Comparison of ENCODE assay signal across 9 cellular contexts in the genomic region with DNA sequence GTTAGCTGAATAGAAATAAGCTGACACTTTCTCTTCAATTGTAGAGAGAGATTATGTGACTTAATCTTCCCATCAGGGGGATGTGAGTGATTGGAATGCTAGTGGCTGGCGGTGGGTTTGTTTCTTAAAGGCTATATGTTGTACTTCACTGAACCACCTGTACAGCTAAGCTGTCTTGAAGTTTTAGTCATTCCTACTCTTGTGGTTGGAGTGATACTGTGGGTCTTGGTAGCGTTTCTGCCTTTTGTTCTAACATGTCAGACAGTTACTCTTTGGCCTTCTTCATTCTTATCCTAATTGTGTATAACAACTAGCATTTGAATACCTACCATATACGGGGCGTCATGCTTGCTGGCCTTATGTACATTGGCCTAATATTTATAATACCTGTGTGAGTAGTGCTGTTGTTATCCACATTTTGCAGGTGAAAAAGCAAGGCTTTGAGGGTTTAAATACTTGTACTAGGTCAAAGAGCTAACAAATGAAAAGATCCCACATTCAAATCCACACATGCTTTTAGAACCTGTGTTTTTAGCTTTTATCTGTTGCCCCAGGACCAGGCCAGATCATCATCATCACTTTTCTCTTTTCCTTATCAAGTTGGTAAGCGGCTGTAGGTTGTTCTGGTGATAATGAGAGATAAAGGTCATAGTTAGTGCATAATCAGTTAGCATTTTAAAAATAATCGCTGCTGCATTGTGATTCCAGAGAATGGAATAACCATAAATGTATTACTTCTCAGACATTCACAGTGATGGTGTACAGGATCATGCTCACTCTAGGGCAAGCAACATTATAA. TPM values are rescaled to one million over a fixed set of nuclear protein-coding genes. Genes with fewer than 3 reads are reported as not detected.
DNase-seq lines count a peak whose midpoint lies in the region; ATAC-seq and TF ChIP-seq lines count a peak whose summit lies in the region.
"Had no signal": no experiment of that assay in that cellular context is flagged by ENCODE, and none has a peak within 500 bp of the region (broad histone marks: within the 10 kb centered on the region; RNA-seq: fewer than 3 reads in every experiment).

No MANE protein-coding gene starts in this region.

- no peak overlapping the region for H3K9ac ChIP-seq in smooth muscle cell (ENCODE audit: low read depth)

- no peak overlapping the region for H3K4me3 ChIP-seq in smooth muscle cell
- H3K4me3 ChIP-seq: ovary had no signal

- no peaks in the 10 kb centered on the region for H3K9me3 Mint-ChIP-seq in activated naive CD4-positive, alpha-beta T cell treated with anti-CD3 and anti-CD28 coated beads for 36 hours

- H3K9me3 ChIP-seq in smooth muscle cell (replicated peaks; ENCODE audit: low read depth) = no peaks in the 10 kb centered on the region
- H3K9me3 ChIP-seq: ovary had no signal

- H3K4me2 ChIP-seq in smooth muscle cell = no peak overlapping the region

- peak overlapping the region; percentile 65 for H3K27ac ChIP-seq in smooth muscle cell (ENCODE audit: low read depth)
- H3K27ac ChIP-seq: ovary had no signal

- no peaks in the 10 kb centered on the region for H3K27me3 ChIP-seq in smooth muscle cell (ENCODE audit: low read depth)
- H3K27me3 ChIP-seq: ovary had no signal

- H3K27ac Mint-ChIP-seq in activated naive CD4-positive, alpha-beta T cell treated with anti-CD3 and anti-CD28 coated beads for 36 hours = no peak overlapping the region

- TF ChIP-seq CTCF in smooth muscle cell (IDR thresholded peaks at IDR 0.05; ENCODE audit: borderline replicate concordance, insufficient read depth, poor library complexity, severe bottlenecking) = no peak

- 71% methylated on average over 6 of the region's 6 CpGs for WGBS in smooth muscle cell (ENCODE audit: low lambda C conversion rate)

- H3K4me3 Mint-ChIP-seq in activated naive CD4-positive, alpha-beta T cell treated with anti-CD3 and anti-CD28 coated beads for 36 hours = no peak overlapping the region

- H3K27me3 Mint-ChIP-seq in activated naive CD4-positive, alpha-beta T cell treated with anti-CD3 and anti-CD28 coated beads for 36 hours (ENCODE audit: low read depth) = no peaks in the 10 kb centered on the region

- peaks cover 56% of the 10 kb centered on the region for H4K20me1 ChIP-seq in smooth muscle cell (ENCODE audit: low read depth)

- CTCF ChIA-PET in activated naive CD4-positive, alpha-beta T cell treated with anti-CD3 and anti-CD28 coated beads for 36 hours (lab: Charles Lee) = interaction anchor here (0.6 to 2.7 kb wide), 4 partner anchors 10 to 134 kb away, joined by 3 to 13 read pairs (median 5); no protein-coding TSS in a partner anchor

- ATAC-seq in GM21723 (IDR thresholded peaks at IDR 0.05; ENCODE audit: unreplicated experiment) = peak; percentile 99
- peak; percentile 95 for ATAC-seq in HG03378 (IDR thresholded peaks at IDR 0.05; ENCODE audit: unreplicated experiment)

- peaks cover 3% of the 10 kb centered on the region for H3F3A ChIP-seq in smooth muscle cell (ENCODE audit: low read depth)

- peaks cover 54% of the 10 kb centered on the region for H3K4me1 Mint-ChIP-seq in activated naive CD4-positive, alpha-beta T cell treated with anti-CD3 and anti-CD28 coated beads for 36 hours (ENCODE audit: low read depth)

- H3K79me2 ChIP-seq in smooth muscle cell (ENCODE audit: low read depth) = peaks cover 81% of the 10 kb centered on the region

- peaks cover 19% of the 10 kb centered on the region for H3K4me1 ChIP-seq in smooth muscle cell (ENCODE audit: low read depth)

- no peak overlapping the region for H2AFZ ChIP-seq in smooth muscle cell (ENCODE audit: low read depth)

- DNase-seq in activated naive CD4-positive, alpha-beta T cell treated with anti-CD3 and anti-CD28 coated beads for 36 hours = peak; percentile 65
- DNase-seq in activated naive CD4-positive, alpha-beta T cell (lab: John Stamatoyannopoulos, UW) = no peak
- no peak for DNase-seq in smooth muscle cell (lab: John Stamatoyannopoulos, UW; ENCODE audit: unreplicated experiment)
- no peak for DNase-seq in GF-D8 (lab: John Stamatoyannopoulos, UW)
- no peak for DNase-seq in mesenteric fat pad (ENCODE audit: low spot score)
- DNase-seq in GM03348 (ENCODE audit: low spot score) = no peak
- DNase-seq: ovary had no signal

- intact Hi-C loops in activated naive CD4-positive, alpha-beta T cell treated with anti-CD3 and anti-CD28 coated beads for 36 hours (cut with micrococcal nuclease) = loop anchor here (1.0 kb wide), 2 partner anchors 17 to 22 kb away; no protein-coding TSS in a partner anchor

- H3K36me3 Mint-ChIP-seq in activated naive CD4-positive, alpha-beta T cell treated with anti-CD3 and anti-CD28 coated beads for 36 hours (ENCODE audit: low read depth) = no peaks in the 10 kb centered on the region

- no peaks in the 10 kb centered on the region for H3K36me3 ChIP-seq in smooth muscle cell (ENCODE audit: low read depth)
- H3K36me3 ChIP-seq: ovary had no signal

RNA-seq across cellular contexts. Expression of a gene that starts 50.2 kb away (rescaled TPM):
- total RNA-seq in activated naive CD4-positive, alpha-beta T cell treated with anti-CD3 and anti-CD28 coated beads for 36 hours = 10 to 100 TPM; 79.4 to 83.2 TPM
- total RNA-seq in smooth muscle cell = 63.5 and 71.8 TPM in 2 replicates
- polyA plus RNA-seq in smooth muscle cell = 43.3 and 46.8 TPM in 2 replicates
- total RNA-seq in mesenteric fat pad = 159 TPM
